In the genomic region with DNA sequence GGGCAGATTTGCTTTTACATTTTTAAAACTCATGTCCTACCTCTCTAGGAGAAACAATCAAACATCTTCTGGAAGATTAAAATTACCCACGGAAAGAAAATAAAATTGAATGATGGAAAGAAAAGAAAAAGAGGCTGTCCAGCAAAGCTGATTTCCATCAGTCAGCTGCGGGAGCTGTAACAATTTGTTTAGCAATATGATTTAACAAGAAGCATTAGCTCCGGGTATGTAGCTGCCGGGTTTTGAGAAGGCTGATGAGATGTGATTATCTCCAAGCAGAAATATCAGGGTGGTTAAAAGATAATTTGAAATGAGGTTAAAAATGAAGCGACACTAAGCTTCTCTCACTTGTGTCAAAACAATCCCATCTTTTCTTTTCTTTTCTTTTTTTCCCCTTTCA, we compare ENCODE assay signal across 18 cellular contexts.
DNase-seq lines count a peak whose midpoint lies in the region; ATAC-seq and TF ChIP-seq lines count a peak whose summit lies in the region.
"Had no signal": no experiment of that assay in that cellular context is flagged by ENCODE, and none has a peak within 500 bp of the region (broad histone marks: within the 10 kb centered on the region; RNA-seq: fewer than 3 reads in every experiment).

No MANE protein-coding gene starts in this region.

- peak in 1 of 2 experiments; percentile 79; a peak in 2 of 4 replicates for TF ChIP-seq EP300 in SK-N-SH (IDR thresholded peaks at IDR 0.05; ENCODE audit: borderline replicate concordance in 1 of 2, low read depth in 1 of 2, low read length in 1 of 2)

- ATAC-seq in SK-N-SH treated with all-trans-retinoic acid at 6 μM for 48 hours (no peak), HG03139 (IDR thresholded peaks at IDR 0.05; ENCODE audit: unreplicated experiment) (no peak), left lobe of liver (no peak)
- ATAC-seq: HCT116, HepG2 had no signal

- no peaks in the 10 kb centered on the region for H3K9me3 ChIP-seq in SK-N-SH
- no peaks in the 10 kb centered on the region for H3K9me3 ChIP-seq in WERI-Rb-1 (ENCODE audit: severe bottlenecking)
- H3K9me3 ChIP-seq: Caco-2 had no signal

- no peak overlapping the region for H3K4me3 ChIP-seq in SK-N-SH (ENCODE audit: low read depth in 2 of 2, low read length in 1 of 2)
- H3K4me3 ChIP-seq in WERI-Rb-1 (ENCODE audit: low read depth, low read length): peak overlapping the region; percentile 50

- POLR2A ChIA-PET in SK-N-SH (lab: Yijun Ruan, JAX): no interaction called here

- H3K27ac ChIP-seq in SK-N-SH (ENCODE audit: low read depth in 2 of 2, low read length in 1 of 2): peak overlapping the region in 1 of 2 experiments; percentile 53; a peak in 2 of 4 replicates
- peak overlapping the region; percentile 86 for H3K27ac ChIP-seq in WERI-Rb-1
- H3K27ac ChIP-seq: C4-2B had no signal

- no peaks in the 10 kb centered on the region for H3K79me2 ChIP-seq in SK-N-SH (ENCODE audit: insufficient read depth)

- no peaks in the 10 kb centered on the region for H3F3A ChIP-seq in SK-N-SH (replicated peaks; ENCODE audit: insufficient read depth)

- H4K20me1 ChIP-seq in SK-N-SH (ENCODE audit: insufficient read depth): no peaks in the 10 kb centered on the region

- DNase-seq in SK-N-SH (no peak), WERI-Rb-1 (no peak), medulla oblongata (ENCODE audit: extremely low spot score) (peak; percentile 13), left lobe of liver (ENCODE audit: low spot score) (no peak)
- no peak for DNase-seq in activated CD4-positive, alpha-beta T cell treated with anti-CD3 and anti-CD28 coated beads, Interleukin-2, amount 50 U/mL, for 1 hour
- DNase-seq: ACHN; Caco-2; CD4-positive, alpha-beta T cell; DMS79 treated with DMSO at 0.1 percent for 48 hours; GF-D8; GOT3; H7; KBM-7 had no signal

- no peak overlapping the region for H2AFZ ChIP-seq in SK-N-SH (ENCODE audit: low read depth)

- H3K4me1 ChIP-seq in SK-N-SH (ENCODE audit: control insufficient read depth in 1 of 2, insufficient read depth in 2 of 2, low read depth in 1 of 2, low read length in 1 of 2): peaks cover 3 to 36% of the 10 kb centered on the region in 2 experiments; a peak in 3 of 4 replicates
- H3K4me1 ChIP-seq: Caco-2 had no signal

- no peaks in the 10 kb centered on the region for H3K27me3 ChIP-seq in SK-N-SH (ENCODE audit: insufficient read depth)
- H3K27me3 ChIP-seq in WERI-Rb-1 (ENCODE audit: insufficient read depth, low read depth, severe bottlenecking): no peaks in the 10 kb centered on the region

- H3K9ac ChIP-seq in SK-N-SH: no peak overlapping the region

- 27% methylated on average over 5 of the region's 5 CpGs for WGBS in SK-N-SH (ENCODE audit: low lambda C conversion rate)

- CTCF ChIA-PET in SK-N-SH (lab: Yijun Ruan, JAX): interaction anchor here (0.5 to 2.5 kb wide), 11 partner anchors 10 to 954 kb away, joined by 3 to 10 read pairs (median 3); no protein-coding TSS in a partner anchor

- no peak for TF ChIP-seq RAD21 in SK-N-SH (IDR thresholded peaks at IDR 0.05; ENCODE audit: low read length)

- TF ChIP-seq CTCF in SK-N-SH (IDR thresholded peaks at IDR 0.05) (no peak), WERI-Rb-1 (IDR thresholded peaks at IDR 0.05; ENCODE audit: low read depth, low read length) (no peak)

- H3K4me2 ChIP-seq in SK-N-SH: no peak overlapping the region

- H3K36me3 ChIP-seq in SK-N-SH (replicated peaks in 1 of 2; ENCODE audit: control insufficient read depth in 1 of 2, insufficient read depth in 2 of 2, low read length in 1 of 2) (no peaks in the 10 kb centered on the region), WERI-Rb-1 (no peaks in the 10 kb centered on the region)

- no peaks in the 10 kb centered on the region for H3K9me2 ChIP-seq in SK-N-SH

TF ChIP-seq in SK-N-SH, 30 proteins besides CTCF, POLR2A, EP300 and RAD21:
- TF ChIP-seq GATA2 (CRISPR knock-in tag; IDR thresholded peaks at IDR 0.05): peak; percentile 38; the same call in 1 of the 2 replicates
- TF ChIP-seq CHD2 (IDR thresholded peaks at IDR 0.05; ENCODE audit: low read length, partially characterized antibody): peak; percentile 41
- TF ChIP-seq REST (IDR thresholded peaks at IDR 0.05; ENCODE audit: low read depth, low read length): no peak
- no peak for TF ChIP-seq JUND (IDR thresholded peaks at IDR 0.05)
- no peak; the same call in 1 of the 2 replicates for TF ChIP-seq RFX5 (IDR thresholded peaks at IDR 0.05; ENCODE audit: low read length)
- TF ChIP-seq MXI1 (IDR thresholded peaks at IDR 0.05; ENCODE audit: low read depth, low read length): 0 out of 2 replicates have a peak, but pooled peaks have one; percentile 9
- no peak for TF ChIP-seq FOXM1 (IDR thresholded peaks at IDR 0.05; ENCODE audit: low read depth)
- no peak for TF ChIP-seq GABPA (IDR thresholded peaks at IDR 0.05; ENCODE audit: low read depth)
- TF ChIP-seq SIN3A (IDR thresholded peaks at IDR 0.05; ENCODE audit: borderline replicate concordance, low read depth, low read length): no peak
- no peak for TF ChIP-seq FOXJ3 (CRISPR knock-in tag; IDR thresholded peaks at IDR 0.05)
- TF ChIP-seq TCF12 (IDR thresholded peaks at IDR 0.05): no peak
- TF ChIP-seq RCOR1 (IDR thresholded peaks at IDR 0.05; ENCODE audit: low read length): peak; percentile 70; the same call in 1 of the 2 replicates
TF ChIP-seq in SK-N-SH: peak in this region for 4.

TF ChIP-seq in SK-N-SH treated with all-trans-retinoic acid at 6 μM for 48 hours, 23 proteins besides CTCF, POLR2A, EP300 and RAD21 (continues in another document):
- no peak for TF ChIP-seq OSR1 (CRISPR knock-in tag; IDR thresholded peaks at IDR 0.05)
- no peak for TF ChIP-seq ZNF70 (CRISPR knock-in tag; IDR thresholded peaks at IDR 0.05)
- TF ChIP-seq GLIS3 (CRISPR knock-in tag; IDR thresholded peaks at IDR 0.05): no peak
- TF ChIP-seq ZFP3 (CRISPR knock-in tag; IDR thresholded peaks at IDR 0.05): no peak
- TF ChIP-seq TCF4 (CRISPR knock-in tag; IDR thresholded peaks at IDR 0.05; ENCODE audit: borderline replicate concordance): no peak
- TF ChIP-seq ESRRG (CRISPR knock-in tag; IDR thresholded peaks at IDR 0.05): no peak
- TF ChIP-seq, protein P1, sequence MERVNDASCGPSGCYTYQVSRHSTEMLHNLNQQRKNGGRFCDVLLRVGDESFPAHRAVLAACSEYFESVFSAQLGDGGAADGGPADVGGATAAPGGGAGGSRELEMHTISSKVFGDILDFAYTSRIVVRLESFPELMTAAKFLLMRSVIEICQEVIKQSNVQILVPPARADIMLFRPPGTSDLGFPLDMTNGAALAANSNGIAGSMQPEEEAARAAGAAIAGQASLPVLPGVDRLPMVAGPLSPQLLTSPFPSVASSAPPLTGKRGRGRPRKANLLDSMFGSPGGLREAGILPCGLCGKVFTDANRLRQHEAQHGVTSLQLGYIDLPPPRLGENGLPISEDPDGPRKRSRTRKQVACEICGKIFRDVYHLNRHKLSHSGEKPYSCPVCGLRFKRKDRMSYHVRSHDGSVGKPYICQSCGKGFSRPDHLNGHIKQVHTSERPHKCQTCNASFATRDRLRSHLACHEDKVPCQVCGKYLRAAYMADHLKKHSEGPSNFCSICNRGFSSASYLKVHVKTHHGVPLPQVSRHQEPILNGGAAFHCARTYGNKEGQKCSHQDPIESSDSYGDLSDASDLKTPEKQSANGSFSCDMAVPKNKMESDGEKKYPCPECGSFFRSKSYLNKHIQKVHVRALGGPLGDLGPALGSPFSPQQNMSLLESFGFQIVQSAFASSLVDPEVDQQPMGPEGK (CRISPR knock-in tag; IDR thresholded peaks at IDR 0.05; ENCODE audit: borderline replicate concordance): no peak
- TF ChIP-seq BACH2 (CRISPR knock-in tag; IDR thresholded peaks at IDR 0.05; ENCODE audit: borderline replicate concordance): no peak
- TF ChIP-seq RARB (CRISPR knock-in tag; IDR thresholded peaks at IDR 0.05): no peak
- TF ChIP-seq ZNF8 (CRISPR knock-in tag; IDR thresholded peaks at IDR 0.05): no peak
- no peak for TF ChIP-seq ZFP30 (CRISPR knock-in tag; IDR thresholded peaks at IDR 0.05)
- no peak for TF ChIP-seq SNAI2 (CRISPR knock-in tag; IDR thresholded peaks at IDR 0.05)
- TF ChIP-seq PPARA (CRISPR knock-in tag; IDR thresholded peaks at IDR 0.05; ENCODE audit: borderline replicate concordance): no peak
- TF ChIP-seq CSDC2 (CRISPR knock-in tag; IDR thresholded peaks at IDR 0.05): no peak
- no peak for TF ChIP-seq ZNF565 (CRISPR knock-in tag; conservative IDR thresholded peaks at IDR 0.05; ENCODE audit: low read depth)
- TF ChIP-seq, protein P2, sequence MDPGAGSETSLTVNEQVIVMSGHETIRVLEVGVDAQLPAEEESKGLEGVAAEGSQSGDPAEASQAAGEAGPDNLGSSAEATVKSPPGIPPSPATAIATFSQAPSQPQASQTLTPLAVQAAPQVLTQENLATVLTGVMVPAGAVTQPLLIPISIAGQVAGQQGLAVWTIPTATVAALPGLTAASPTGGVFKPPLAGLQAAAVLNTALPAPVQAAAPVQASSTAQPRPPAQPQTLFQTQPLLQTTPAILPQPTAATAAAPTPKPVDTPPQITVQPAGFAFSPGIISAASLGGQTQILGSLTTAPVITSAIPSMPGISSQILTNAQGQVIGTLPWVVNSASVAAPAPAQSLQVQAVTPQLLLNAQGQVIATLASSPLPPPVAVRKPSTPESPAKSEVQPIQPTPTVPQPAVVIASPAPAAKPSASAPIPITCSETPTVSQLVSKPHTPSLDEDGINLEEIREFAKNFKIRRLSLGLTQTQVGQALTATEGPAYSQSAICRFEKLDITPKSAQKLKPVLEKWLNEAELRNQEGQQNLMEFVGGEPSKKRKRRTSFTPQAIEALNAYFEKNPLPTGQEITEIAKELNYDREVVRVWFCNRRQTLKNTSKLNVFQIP (CRISPR knock-in tag; IDR thresholded peaks at IDR 0.05; ENCODE audit: borderline replicate concordance, low read depth): no peak
- no peak for TF ChIP-seq ISL1 (CRISPR knock-in tag; IDR thresholded peaks at IDR 0.05)
